ENCODE assay signal across 8 cellular contexts in the genomic region with DNA sequence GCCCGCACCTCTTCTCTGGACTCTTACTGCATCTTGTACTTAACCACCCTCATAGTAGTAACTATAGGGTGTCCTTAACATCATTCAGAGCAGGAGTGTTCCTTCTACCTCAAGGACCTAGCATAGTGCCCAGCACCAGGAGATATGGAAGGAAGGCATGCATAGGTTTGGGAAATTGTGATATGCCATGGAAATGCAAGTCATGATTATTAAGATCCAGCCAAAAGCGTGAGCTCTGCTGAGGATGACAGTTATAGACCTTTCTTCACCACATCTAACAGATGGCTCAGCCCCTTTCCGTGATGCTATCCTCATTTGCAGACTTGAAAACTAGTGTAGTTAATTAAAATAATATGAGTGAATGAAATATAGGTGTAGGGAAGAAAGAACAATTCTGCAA.
"Had no signal": no experiment of that assay in that cellular context is flagged by ENCODE, and none has a peak within 500 bp of the region (broad histone marks: within the 10 kb centered on the region; RNA-seq: fewer than 3 reads in every experiment).

No MANE protein-coding gene starts in this region.

- H3K4me1 ChIP-seq: HAP-1 had no signal

- FAIRE-seq: K562 had no signal

- H2AFZ ChIP-seq: GM23338 had no signal

- H3K9me3 ChIP-seq: HAP-1 had no signal

- H3K36me3 ChIP-seq: HAP-1 had no signal

- DNase-seq: H7, HFFc6, KG1 had no signal

- ATAC-seq: HCT116, K562 had no signal

- H3K4me3 ChIP-seq: GM23338, HAP-1, K562 had no signal

- H3K27ac ChIP-seq: HL-60 had no signal
